23 cellular contexts compared by ENCODE assay signal in the genomic region with DNA sequence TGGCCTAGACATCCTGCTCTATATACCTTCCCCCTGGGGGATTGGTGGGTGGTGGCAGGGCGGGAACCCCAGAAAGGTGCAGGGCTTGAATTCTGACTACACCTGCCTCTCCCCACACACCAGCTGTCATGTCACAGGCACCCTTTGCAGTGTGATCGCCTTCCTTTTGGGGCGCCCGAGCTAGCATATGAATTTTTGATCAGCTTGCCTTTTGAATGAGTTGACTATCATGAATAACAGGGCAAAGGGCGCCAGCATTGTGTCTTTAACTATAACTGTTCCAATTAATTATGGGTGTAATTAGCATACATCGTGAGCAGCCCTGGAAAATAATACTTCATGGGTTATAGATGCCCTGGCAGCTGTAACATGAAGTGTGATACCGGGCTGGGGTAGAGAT.
"Had no signal": no experiment of that assay in that cellular context is flagged by ENCODE, and none has a peak within 500 bp of the region (broad histone marks: within the 10 kb centered on the region; RNA-seq: fewer than 3 reads in every experiment).

No MANE protein-coding gene starts in this region.

- H3K9me3 Mint-ChIP-seq: activated CD4-positive, alpha-beta memory T cell treated with anti-CD3 and anti-CD28 coated beads for 36 hours; activated CD4-positive, alpha-beta T cell treated with anti-CD3 and anti-CD28 coated beads, Interleukin-2, amount 10 ng/mL, durations not matched to agents 24 days and 14 days; activated naive CD4-positive, alpha-beta T cell treated with anti-CD3 and anti-CD28 coated beads, Interleukin-2, amount 50 U/mL, for 24 hours; activated naive CD8-positive, alpha-beta T cell treated with anti-CD3 and anti-CD28 coated beads, Interleukin-2, amount 50 U/mL, for 24 hours; activated T-helper 2 cell treated with anti-CD3 and anti-CD28 coated beads, Interferon-gamma antibody, Interleukin-2, Interleukin-4, amounts not matched to agents 10 μg/mL and 5 μg/mL and 100 μg/mL, durations not matched to agents 14 hours and 24 hours and 36 hours; endodermal cell; natural killer cell; neural progenitor cell had no signal

- H3K4me3 Mint-ChIP-seq: activated CD4-positive, alpha-beta memory T cell treated with anti-CD3 and anti-CD28 coated beads for 36 hours; activated CD4-positive, alpha-beta T cell treated with anti-CD3 and anti-CD28 coated beads, Interleukin-2, amount 10 ng/mL, durations not matched to agents 24 days and 14 days; activated naive CD4-positive, alpha-beta T cell treated with anti-CD3 and anti-CD28 coated beads, Interleukin-2, amount 50 U/mL, for 24 hours; activated naive CD8-positive, alpha-beta T cell treated with anti-CD3 and anti-CD28 coated beads, Interleukin-2, amount 50 U/mL, for 24 hours; endodermal cell; natural killer cell; neural progenitor cell had no signal

- H3K27me3 ChIP-seq: foreskin keratinocyte, neural progenitor cell, right atrium auricular region, spleen, testis, transverse colon had no signal

- H3K4me1 ChIP-seq: foreskin keratinocyte, heart right ventricle, lower lobe of right lung, neural progenitor cell, right atrium auricular region, spleen, testis, transverse colon had no signal

- H3K27me3 Mint-ChIP-seq: activated CD4-positive, alpha-beta memory T cell treated with anti-CD3 and anti-CD28 coated beads for 36 hours; activated naive CD4-positive, alpha-beta T cell treated with anti-CD3 and anti-CD28 coated beads, Interleukin-2, amount 50 U/mL, for 24 hours had no signal

- H3K27ac Mint-ChIP-seq: activated CD4-positive, alpha-beta memory T cell treated with anti-CD3 and anti-CD28 coated beads for 36 hours; activated CD4-positive, alpha-beta T cell treated with anti-CD3 and anti-CD28 coated beads, Interleukin-2, amount 10 ng/mL, durations not matched to agents 24 days and 14 days; activated naive CD4-positive, alpha-beta T cell treated with anti-CD3 and anti-CD28 coated beads, Interleukin-2, amount 50 U/mL, for 24 hours; activated naive CD8-positive, alpha-beta T cell treated with anti-CD3 and anti-CD28 coated beads, Interleukin-2, amount 50 U/mL, for 24 hours; activated T-helper 2 cell treated with anti-CD3 and anti-CD28 coated beads, Interferon-gamma antibody, Interleukin-2, Interleukin-4, amounts not matched to agents 10 μg/mL and 5 μg/mL and 100 μg/mL, durations not matched to agents 14 hours and 24 hours and 36 hours; endodermal cell; natural killer cell; neural progenitor cell had no signal

- H3K9me3 ChIP-seq: heart right ventricle, lower lobe of right lung, right atrium auricular region, spleen, testis, transverse colon had no signal

- H3K27ac ChIP-seq: foreskin keratinocyte, heart right ventricle, lower lobe of right lung, neural progenitor cell, right atrium auricular region, spleen, testis, transverse colon had no signal

- DNase-seq: activated CD4-positive, alpha-beta memory T cell treated with anti-CD3 and anti-CD28 coated beads for 36 hours; activated CD4-positive, alpha-beta T cell treated with anti-CD3 and anti-CD28 coated beads, Interleukin-2, amount 10 ng/mL, durations not matched to agents 24 days and 14 days; activated CD4-positive, CD25-positive, alpha-beta regulatory T cell treated with anti-CD3 and anti-CD28 coated beads, Interleukin-2, amount 50 U/mL, for 72 hours; activated naive CD8-positive, alpha-beta T cell treated with anti-CD3 and anti-CD28 coated beads, Interleukin-2, amount 50 U/mL, for 24 hours; activated T-cell treated with anti-CD3 and anti-CD28 coated beads, Interleukin-2, amount 50 U/mL, for 48 hours; amygdala; caudate nucleus; endodermal cell; foreskin keratinocyte; heart right ventricle; lower lobe of right lung; mesenchymal stem cell; natural killer cell; occipital lobe; spleen; stimulated activated naive CD4-positive, alpha-beta T cell treated with Interleukin-2 at 50 U/mL for 16 hours; T1000; testis; transverse colon had no signal

- H3K4me3 ChIP-seq: heart right ventricle, lower lobe of right lung, neural progenitor cell, right atrium auricular region, spleen, testis, transverse colon had no signal

- H3K36me3 ChIP-seq: heart right ventricle, lower lobe of right lung, neural progenitor cell, right atrium auricular region, spleen, transverse colon had no signal

- H3K4me1 Mint-ChIP-seq: activated CD4-positive, alpha-beta T cell treated with anti-CD3 and anti-CD28 coated beads, Interleukin-2, amount 10 ng/mL, durations not matched to agents 24 days and 14 days; activated naive CD4-positive, alpha-beta T cell treated with anti-CD3 and anti-CD28 coated beads, Interleukin-2, amount 50 U/mL, for 24 hours; natural killer cell; neural progenitor cell had no signal

- H3K9ac ChIP-seq: neural progenitor cell had no signal

- H3K36me3 Mint-ChIP-seq: activated CD4-positive, alpha-beta memory T cell treated with anti-CD3 and anti-CD28 coated beads for 36 hours; activated naive CD4-positive, alpha-beta T cell treated with anti-CD3 and anti-CD28 coated beads, Interleukin-2, amount 50 U/mL, for 24 hours; natural killer cell; neural progenitor cell had no signal
